ENCODE assay signal across 4 cellular contexts in genomic region chr19:40941481-40942219, GRCh38.
TF ChIP-seq lines count a peak whose summit lies in the region.

No MANE protein-coding gene starts in this region.

TF ChIP-seq in A549, 52 proteins besides CTCF, POLR2A, EP300 and RAD21:
- no peak for TF ChIP-seq NR3C1 (IDR thresholded peaks at IDR 0.05)
- no peak for TF ChIP-seq POLR2AphosphoS2 (conservative IDR thresholded peaks at IDR 0.05; ENCODE audit: low read length)
- no peak for TF ChIP-seq ZC3H11A (IDR thresholded peaks at IDR 0.05)
- TF ChIP-seq RNF2 (IDR thresholded peaks at IDR 0.05; ENCODE audit: borderline replicate concordance, low read depth) = no peak
- TF ChIP-seq NPAS2 (CRISPR knock-in tag; IDR thresholded peaks at IDR 0.05; ENCODE audit: borderline replicate concordance) = no peak
- TF ChIP-seq RFX5 (IDR thresholded peaks at IDR 0.05) = no peak
- no peak for TF ChIP-seq GATA3 (IDR thresholded peaks at IDR 0.05; ENCODE audit: borderline replicate concordance)
- no peak for TF ChIP-seq ESRRA (IDR thresholded peaks at IDR 0.05; ENCODE audit: borderline replicate concordance, low read length)
- no peak for TF ChIP-seq JUNB (IDR thresholded peaks at IDR 0.05)
- TF ChIP-seq KDM1A (IDR thresholded peaks at IDR 0.05; ENCODE audit: low read depth) = no peak

TF ChIP-seq in HEK293, 187 proteins besides CTCF, POLR2A, EP300 and RAD21 (continues in another document):
- TF ChIP-seq ZNF544 (tag by site-specific recombination; IDR thresholded peaks at IDR 0.05) (0 out of 2 replicates have a peak, but pooled peaks have one; percentile 54), WT1 (tag by site-specific recombination; IDR thresholded peaks at IDR 0.05) (0 out of 2 replicates have a peak, but pooled peaks have one; percentile 36), ZNF510 (tag by site-specific recombination; IDR thresholded peaks at IDR 0.05; ENCODE audit: insufficient replicate concordance) (no peak), ZNF366 (tag by site-specific recombination; conservative IDR thresholded peaks at IDR 0.05) (peak; percentile 89), ZNF148 (tag by site-specific recombination; IDR thresholded peaks at IDR 0.05; ENCODE audit: borderline replicate concordance) (0 out of 2 replicates have a peak, but pooled peaks have one; percentile 21), ZNF214 (tag by site-specific recombination; IDR thresholded peaks at IDR 0.05; ENCODE audit: borderline replicate concordance) (no peak), SCRT2 (tag by site-specific recombination; IDR thresholded peaks at IDR 0.05) (peak; percentile 33; the same call in 1 of the 2 replicates), KLF17 (tag by site-specific recombination; IDR thresholded peaks at IDR 0.05) (no peak), ZNF791 (tag by site-specific recombination; IDR thresholded peaks at IDR 0.05) (peak; percentile 55; the same call in 1 of the 2 replicates), ZNF335 (tag by site-specific recombination; conservative IDR thresholded peaks at IDR 0.05) (peak; percentile 68), ZNF239 (tag by site-specific recombination; IDR thresholded peaks at IDR 0.05) (0 out of 2 replicates have a peak, but pooled peaks have one; percentile 34), SALL2 (tag by site-specific recombination; IDR thresholded peaks at IDR 0.05; ENCODE audit: borderline replicate concordance) (0 out of 2 replicates have a peak, but pooled peaks have one; percentile 48), INSM2 (tag by site-specific recombination; IDR thresholded peaks at IDR 0.05) (no peak), ZBTB17 (tag by site-specific recombination; IDR thresholded peaks at IDR 0.05) (peak; percentile 79)

TF ChIP-seq in K562, 482 proteins besides CTCF, POLR2A, EP300 and RAD21 (continues in another document):
- no peak for TF ChIP-seq ZNF57 (CRISPR knock-in tag; IDR thresholded peaks at IDR 0.05)
- no peak for TF ChIP-seq THRA (IDR thresholded peaks at IDR 0.05)
- TF ChIP-seq PREB (CRISPR knock-in tag; IDR thresholded peaks at IDR 0.05) = no peak
- TF ChIP-seq TFAP4 (CRISPR knock-in tag; IDR thresholded peaks at IDR 0.05; ENCODE audit: borderline replicate concordance) = no peak
- no peak for TF ChIP-seq KLF16 (IDR thresholded peaks at IDR 0.05)
- TF ChIP-seq ELF4 (CRISPR knock-in tag; IDR thresholded peaks at IDR 0.05) = 0 out of 2 replicates have a peak, but pooled peaks have one; percentile 56
- no peak for TF ChIP-seq HLTF (IDR thresholded peaks at IDR 0.05)
- TF ChIP-seq ZC3H8 (IDR thresholded peaks at IDR 0.05) = no peak
- peak; percentile 52; the same call in 1 of the 2 replicates for TF ChIP-seq MTA1 (IDR thresholded peaks at IDR 0.05; ENCODE audit: borderline replicate concordance)
- TF ChIP-seq ZNF140 (CRISPR knock-in tag; IDR thresholded peaks at IDR 0.05) = no peak
- no peak for TF ChIP-seq RHOXF2B (CRISPR knock-in tag; conservative IDR thresholded peaks at IDR 0.05)
- TF ChIP-seq HES1 (IDR thresholded peaks at IDR 0.05; ENCODE audit: low read depth) = no peak
- TF ChIP-seq ZNF507 (tag; conservative IDR thresholded peaks at IDR 0.05) = no peak
- TF ChIP-seq CBFA2T2 (conservative IDR thresholded peaks at IDR 0.05) = no peak
- TF ChIP-seq GTF2F1 (IDR thresholded peaks at IDR 0.05; ENCODE audit: low read depth, low read length) = no peak
- TF ChIP-seq ZNF512 (tag; IDR thresholded peaks at IDR 0.05) = peak; percentile 92
- no peak for TF ChIP-seq SETDB1 (IDR thresholded peaks at IDR 0.05; ENCODE audit: low read length)
- TF ChIP-seq ATF7 (IDR thresholded peaks at IDR 0.05) = no peak
- TF ChIP-seq PATZ1 (CRISPR knock-in tag; IDR thresholded peaks at IDR 0.05; ENCODE audit: borderline replicate concordance) = no peak

TF ChIP-seq in HepG2, 621 proteins besides CTCF, POLR2A, EP300 and RAD21:
- no peak for TF ChIP-seq KDM5A (IDR thresholded peaks at IDR 0.05; ENCODE audit: borderline replicate concordance, low read length)
- TF ChIP-seq ZNF101 (CRISPR knock-in tag; IDR thresholded peaks at IDR 0.05; ENCODE audit: borderline replicate concordance, low read depth) = no peak
- TF ChIP-seq HBP1 (CRISPR knock-in tag; IDR thresholded peaks at IDR 0.05; ENCODE audit: low read depth) = no peak
TF ChIP-seq in HepG2: peak in this region for 0.
